In genomic region chr15:32615051-32615870, GRCh38 we compare ENCODE assay signal across 8 cellular contexts. TPM values are rescaled to one million over a fixed set of nuclear protein-coding genes. Genes with fewer than 3 reads are reported as not detected.
A peak's percentile ranks its signal among the peaks of the same experiment; 100 is the strongest.
DNase-seq lines count a peak whose midpoint lies in the region; ATAC-seq and TF ChIP-seq lines count a peak whose summit lies in the region.
"Not testable (repeated sequence)": the region's sequence is repeated elsewhere in the genome, so short reads cannot be mapped to it uniquely, and the experiment has no call there.

TSS of gene ARHGAP11A (plus strand) at chr15:32615504. CDS start at chr15:32616212, 708 bp downstream.

- DNase-seq in CMK (ENCODE audit: low read depth) (peak; percentile 72), ascending aorta (ENCODE audit: low spot score in 2 of 2) (peak; percentile 37 to 86), head of caudate nucleus (peak; percentile 61 to 91 (median 78)), neural crest cell (ENCODE audit: low read depth, low spot score) (peak; percentile 75)
- peak; percentile 86 for DNase-seq in T-helper 2 cell treated with Interferon-gamma antibody and Interleukin-4, amounts not matched to agents 5 μg/mL and 100 μg/mL, for 36 hours (ENCODE audit: low spot score)
- peak; percentile 43 to 65 for DNase-seq in stimulated activated CD8-positive, alpha-beta memory T cell treated with anti-CD3 and anti-CD28 coated beads, Interleukin-4, amount 100 ng/mL, for 4 hours (ENCODE audit: low read depth in 2 of 2, low spot score in 1 of 2)

- peak within 1 kb of the TSS; percentile 98 for H3K4me3 Mint-ChIP-seq in T-helper 2 cell treated with Interferon-gamma antibody and Interleukin-4, amounts not matched to agents 5 μg/mL and 100 μg/mL, for 36 hours
- peak within 1 kb of the TSS; percentile 97 for H3K4me3 Mint-ChIP-seq in neural crest cell

- peak within 1 kb of the TSS; percentile 95 for H3K27ac Mint-ChIP-seq in T-helper 2 cell treated with Interferon-gamma antibody and Interleukin-4, amounts not matched to agents 5 μg/mL and 100 μg/mL, for 36 hours
- H3K27ac Mint-ChIP-seq in neural crest cell (ENCODE audit: unreplicated experiment), result peak within 1 kb of the TSS; percentile 97

- not testable (repeated sequence) for H3K4me1 ChIP-seq in ascending aorta

- intact Hi-C loops in ascending aorta (cut with DNase I); head of caudate nucleus (cut with DNase I): not testable (repeated sequence)

- H3K4me3 ChIP-seq in ascending aorta, result peak within 1 kb of the TSS; percentile 52 to 72

- not testable (repeated sequence) for TF ChIP-seq CTCF in ascending aorta (IDR thresholded peaks at IDR 0.05); neural crest cell (conservative IDR thresholded peaks at IDR 0.05)

- ATAC-seq in GM21367 (IDR thresholded peaks at IDR 0.05; ENCODE audit: unreplicated experiment), result peak; percentile 67
- ATAC-seq in HG03460 (IDR thresholded peaks at IDR 0.05; ENCODE audit: unreplicated experiment), result peak; percentile 73

- peaks cover 24% of the 10 kb centered on the region for H3K36me3 Mint-ChIP-seq in T-helper 2 cell treated with Interferon-gamma antibody and Interleukin-4, amounts not matched to agents 5 μg/mL and 100 μg/mL, for 36 hours (ENCODE audit: low read depth)
- not testable (repeated sequence) for H3K36me3 Mint-ChIP-seq in neural crest cell (ENCODE audit: low read depth)

- not testable (repeated sequence) for H3K27me3 Mint-ChIP-seq in T-helper 2 cell treated with Interferon-gamma antibody and Interleukin-4, amounts not matched to agents 5 μg/mL and 100 μg/mL, for 36 hours (ENCODE audit: low read depth); neural crest cell (ENCODE audit: low read depth)

- H3K9me3 Mint-ChIP-seq in T-helper 2 cell treated with Interferon-gamma antibody and Interleukin-4, amounts not matched to agents 5 μg/mL and 100 μg/mL, for 36 hours; neural crest cell: not testable (repeated sequence)

- not testable (repeated sequence) for H3K36me3 ChIP-seq in ascending aorta

- H3K4me1 Mint-ChIP-seq in T-helper 2 cell treated with Interferon-gamma antibody and Interleukin-4, amounts not matched to agents 5 μg/mL and 100 μg/mL, for 36 hours (ENCODE audit: low read depth), result peaks cover 16% of the 10 kb centered on the region
- H3K4me1 Mint-ChIP-seq in neural crest cell, result peaks cover 22% of the 10 kb centered on the region

- H3K9me3 ChIP-seq in ascending aorta, result not testable (repeated sequence)

- H3K27me3 ChIP-seq in ascending aorta, result not testable (repeated sequence)

- peak within 1 kb of the TSS; percentile 69 to 76 for H3K27ac ChIP-seq in ascending aorta

RNA-seq across cellular contexts. Expression of gene ARHGAP11A, which starts in this region (rescaled TPM):
- not detected for total RNA-seq in ascending aorta
- 95.2 and 96.0 TPM in 2 replicates for total RNA-seq in neural crest cell

Comparison
In these comparisons a context has a peak if more than half of its experiments do, and no peak if none do; other contexts are left out.
1. Peak in every context shown above with its lines: DNase-seq, ATAC-seq, H3K4me3 ChIP-seq and H3K27ac ChIP-seq.
2. RNA of gene ARHGAP11A (total RNA-seq): 95.2 to 96.0 TPM in neural crest cell; not detected in ascending aorta (single experiment); every median in the first group is over 10 times any median in the second.
3. Peak in DNase-seq, H3K4me3 ChIP-seq and H3K27ac ChIP-seq in ascending aorta; RNA of the gene not detected or under 1 TPM.